36 cellular contexts compared by ENCODE assay signal in genomic region chr12:13125996-13126395, GRCh38. TPM values are rescaled to one million over a fixed set of nuclear protein-coding genes. Genes with fewer than 3 reads are reported as not detected.
"Had no signal": no experiment of that assay in that cellular context is flagged by ENCODE, and none has a peak within 500 bp of the region (broad histone marks: within the 10 kb centered on the region; RNA-seq: fewer than 3 reads in every experiment).

No MANE protein-coding gene starts in this region.

- H3K9me3 ChIP-seq: SJCRH30 had no signal

- FAIRE-seq: K562 had no signal

- H3K4me3 Mint-ChIP-seq: activated CD4-positive, alpha-beta memory T cell treated with anti-CD3 and anti-CD28 coated beads, Interleukin-2, amount 10 ng/mL, durations not matched to agents 7 days and 5 days; activated CD8-positive, alpha-beta memory T cell treated with anti-CD3 and anti-CD28 coated beads, Interleukin-2, amount 10 ng/mL, durations not matched to agents 7 days and 5 days; activated naive CD4-positive, alpha-beta T cell treated with anti-CD3 and anti-CD28 coated beads, Interleukin-2, amount 10 ng/mL, durations not matched to agents 7 days and 5 days; activated naive CD8-positive, alpha-beta T cell; activated naive CD8-positive, alpha-beta T cell treated with anti-CD3 and anti-CD28 coated beads, Interleukin-2, amount 50 U/mL, for 24 hours; brain; central memory CD8-positive, alpha-beta T cell had no signal

- H3K27ac ChIP-seq: cardiac muscle cell, SK-N-MC, WERI-Rb-1 had no signal

- H3K9me3 Mint-ChIP-seq: activated CD4-positive, alpha-beta memory T cell treated with anti-CD3 and anti-CD28 coated beads, Interleukin-2, amount 10 ng/mL, durations not matched to agents 7 days and 5 days; activated naive CD4-positive, alpha-beta T cell treated with anti-CD3 and anti-CD28 coated beads, Interleukin-2, amount 10 ng/mL, durations not matched to agents 7 days and 5 days; activated naive CD8-positive, alpha-beta T cell treated with anti-CD3 and anti-CD28 coated beads, Interleukin-2, amount 50 U/mL, for 24 hours; central memory CD8-positive, alpha-beta T cell had no signal

- H3K27me3 ChIP-seq: cardiac muscle cell, SJCRH30 had no signal

- H3K4me1 Mint-ChIP-seq: activated CD8-positive, alpha-beta memory T cell treated with anti-CD3 and anti-CD28 coated beads, Interleukin-2, amount 10 ng/mL, durations not matched to agents 7 days and 5 days; central memory CD8-positive, alpha-beta T cell had no signal

- H3K36me3 ChIP-seq: cardiac muscle cell, SJCRH30, WERI-Rb-1 had no signal

- H3K36me3 Mint-ChIP-seq: activated CD8-positive, alpha-beta memory T cell treated with anti-CD3 and anti-CD28 coated beads, Interleukin-2, amount 10 ng/mL, durations not matched to agents 7 days and 5 days; activated naive CD8-positive, alpha-beta T cell; brain had no signal

- H3K4me3 ChIP-seq: cardiac muscle cell, K562, SJCRH30, SK-N-MC had no signal

- ATAC-seq: activated CD8-positive, alpha-beta memory T cell treated with anti-CD3 and anti-CD28 coated beads, Interleukin-2, amount 10 ng/mL, durations not matched to agents 7 days and 5 days; activated naive CD8-positive, alpha-beta T cell treated with anti-CD3 and anti-CD28 coated beads, Interleukin-2, amount 50 U/mL, for 24 hours; K562; PC-3 had no signal

- H3K27me3 Mint-ChIP-seq: activated naive CD8-positive, alpha-beta T cell treated with anti-CD3 and anti-CD28 coated beads, Interleukin-2, amount 50 U/mL, for 24 hours had no signal

- H3K27ac Mint-ChIP-seq: activated CD4-positive, alpha-beta memory T cell treated with anti-CD3 and anti-CD28 coated beads, Interleukin-2, amount 10 ng/mL, durations not matched to agents 7 days and 5 days; activated CD8-positive, alpha-beta memory T cell treated with anti-CD3 and anti-CD28 coated beads, Interleukin-2, amount 10 ng/mL, durations not matched to agents 7 days and 5 days; activated naive CD4-positive, alpha-beta T cell treated with anti-CD3 and anti-CD28 coated beads, Interleukin-2, amount 10 ng/mL, durations not matched to agents 7 days and 5 days; activated naive CD8-positive, alpha-beta T cell; activated naive CD8-positive, alpha-beta T cell treated with anti-CD3 and anti-CD28 coated beads, Interleukin-2, amount 50 U/mL, for 24 hours had no signal

- DNase-seq: activated CD4-positive, alpha-beta memory T cell treated with anti-CD3 and anti-CD28 coated beads, Interleukin-2, amount 10 ng/mL, durations not matched to agents 7 days and 5 days; activated CD4-positive, alpha-beta T cell treated with anti-CD3 and anti-CD28 coated beads for 1 hour; activated CD4-positive, alpha-beta T cell treated with anti-CD3 and anti-CD28 coated beads for 48 hours; activated CD4-positive, CD25-positive, alpha-beta regulatory T cell; activated CD8-positive, alpha-beta memory T cell treated with anti-CD3 and anti-CD28 coated beads for 24 hours; activated CD8-positive, alpha-beta memory T cell treated with anti-CD3 and anti-CD28 coated beads, Interleukin-2, amount 10 ng/mL, durations not matched to agents 7 days and 5 days; activated CD8-positive, alpha-beta memory T cell treated with anti-CD3 and anti-CD28 coated beads, Interleukin-2, amount 50 U/mL, for 48 hours; activated effector memory CD4-positive, alpha-beta T cell treated with Interleukin-2 at 50 U/mL for 16 hours; activated naive CD4-positive, alpha-beta T cell treated with anti-CD3 and anti-CD28 coated beads, Interleukin-2, amount 10 ng/mL, durations not matched to agents 7 days and 5 days; activated naive CD8-positive, alpha-beta T cell treated with anti-CD3 and anti-CD28 coated beads, Interleukin-2, amount 50 U/mL, for 24 hours; activated T-cell treated with anti-CD3 and anti-CD28 coated beads, Interleukin-2, amount 50 U/mL, for 48 hours; anterior cingulate cortex; NCI-H1105 treated with DMSO at 0.1 percent for 48 hours; NCI-H1436; NCI-H1694; NCI-H1930; NCI-H2081 treated with DMSO at 0.1 percent for 48 hours; NCI-H226; NCI-H524 treated with DMSO at 0.1 percent for 48 hours; NCI-H748 treated with DMSO at 0.1 percent for 48 hours; NK-92 treated with Interleukin-12 subunit alpha and Interleukin-12 subunit beta, amount 100 ng/mL, for 24 hours; PC-3; SHP77; SJCRH30; T1000; WERI-Rb-1 had no signal

RNA-seq across cellular contexts. Expression of gene GSG1, which starts 22.5 kb away (rescaled TPM):
- total RNA-seq: activated CD4-positive, alpha-beta memory T cell treated with anti-CD3 and anti-CD28 coated beads, Interleukin-2, amount 10 ng/mL, durations not matched to agents 7 days and 5 days; activated CD8-positive, alpha-beta memory T cell treated with anti-CD3 and anti-CD28 coated beads, Interleukin-2, amount 10 ng/mL, durations not matched to agents 7 days and 5 days; cardiac muscle cell; K562; M059J; NCI-H460; T-helper 1 cell treated with Interleukin-12 subunit alpha and Interleukin-12 subunit beta and Interleukin-4 antibody, amounts not matched to agents 30 ng/mL and 1 ng/mL, for 36 hours; T-helper 2 cell treated with Interferon-gamma antibody and Interleukin-4, amounts not matched to agents 100 ng/mL and 5 ng/mL, for 36 hours had no signal
- polyA plus RNA-seq: K562 had no signal
